Comparison of ENCODE assay signal across 10 cellular contexts in the genomic region with DNA sequence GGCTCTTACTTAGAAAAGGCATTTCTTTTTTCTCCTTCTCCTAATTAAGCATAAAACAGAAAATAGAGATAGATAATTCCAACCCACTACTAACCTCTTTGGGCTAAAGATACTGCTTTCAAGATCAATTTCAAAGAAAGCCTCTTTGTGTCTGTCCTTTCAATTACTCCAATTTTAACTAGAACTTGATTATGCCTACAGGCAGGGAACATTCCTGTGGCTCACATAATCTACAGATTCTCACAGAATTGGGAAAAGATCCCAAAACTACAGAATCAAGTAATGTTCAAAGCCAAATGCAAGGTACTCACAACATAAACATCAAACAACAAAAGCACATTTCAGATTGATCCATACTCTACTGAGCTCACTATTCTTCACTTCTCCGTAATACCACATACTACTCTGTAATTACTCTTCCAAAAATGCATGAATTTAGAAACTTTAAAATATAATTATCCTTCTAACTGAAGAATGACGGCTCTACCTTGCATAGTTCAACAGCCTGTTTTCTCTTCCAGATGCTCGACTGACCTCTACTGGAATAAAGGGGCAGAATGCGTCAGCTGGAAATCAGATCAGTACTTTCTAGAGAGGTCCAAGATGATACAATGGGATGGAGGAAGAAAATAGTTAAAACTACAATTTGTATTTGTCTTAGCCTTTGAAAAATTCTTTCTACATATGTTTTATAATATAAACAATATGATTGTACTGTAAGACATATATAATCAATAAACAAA. TPM values are rescaled to one million over a fixed set of nuclear protein-coding genes. Genes with fewer than 3 reads are reported as not detected.
DNase-seq lines count a peak whose midpoint lies in the region; ATAC-seq and TF ChIP-seq lines count a peak whose summit lies in the region.
"Had no signal": no experiment of that assay in that cellular context is flagged by ENCODE, and none has a peak within 500 bp of the region (broad histone marks: within the 10 kb centered on the region; RNA-seq: fewer than 3 reads in every experiment).

No MANE protein-coding gene starts in this region.

- peak; percentile 9 for TF ChIP-seq CTCF in nephron progenitor cell (IDR thresholded peaks at IDR 0.05)

- H3K4me1 Mint-ChIP-seq in nephron progenitor cell: peaks cover 25% of the 10 kb centered on the region
- peaks cover 33 to 59% (median 41%) of the 10 kb centered on the region in 4 donors for H3K4me1 Mint-ChIP-seq in CD4-positive, alpha-beta memory T cell

- no peak overlapping the region for H3K4me3 ChIP-seq in CD4-positive, alpha-beta memory T cell (ENCODE audit: low read length in 2 of 2)

- peaks cover 4% of the 10 kb centered on the region for H3K9me3 Mint-ChIP-seq in nephron progenitor cell
- H3K9me3 Mint-ChIP-seq in CD4-positive, alpha-beta memory T cell: peaks cover 0 to 3% (median 0%) of the 10 kb centered on the region in 8 donors

- CTCF ChIA-PET in CD4-positive, alpha-beta memory T cell (lab: Charles Lee; ENCODE audit: partially characterized antibody): no interaction called here

- peaks cover 26% of the 10 kb centered on the region for H3K4me1 ChIP-seq in CD4-positive, alpha-beta memory T cell (ENCODE audit: insufficient read depth, low read length)

- peaks cover 40% of the 10 kb centered on the region for H3K36me3 Mint-ChIP-seq in nephron progenitor cell (ENCODE audit: low read depth)
- peaks cover 38 to 61% of the 10 kb centered on the region in 2 donors for H3K36me3 Mint-ChIP-seq in CD4-positive, alpha-beta memory T cell

- peaks cover 4% of the 10 kb centered on the region for H3K36me3 ChIP-seq in CD4-positive, alpha-beta memory T cell (ENCODE audit: insufficient read depth, low read length)

- POLR2A ChIA-PET in CD4-positive, alpha-beta memory T cell (lab: Charles Lee; ENCODE audit: partially characterized antibody): no interaction called here

- H3K27ac Mint-ChIP-seq in nephron progenitor cell: no peak overlapping the region
- no peak overlapping the region for H3K27ac Mint-ChIP-seq in CD4-positive, alpha-beta memory T cell

- intact Hi-C loops in CD4-positive, alpha-beta memory T cell (cut with micrococcal nuclease): no loop called here

- H3K27me3 Mint-ChIP-seq in nephron progenitor cell (ENCODE audit: low read depth, poor library complexity): no peaks in the 10 kb centered on the region
- H3K27me3 Mint-ChIP-seq in CD4-positive, alpha-beta memory T cell: no peaks in the 10 kb centered on the region

- no peaks in the 10 kb centered on the region for H3K27me3 ChIP-seq in CD4-positive, alpha-beta memory T cell (ENCODE audit: insufficient read depth, low read length)

- ATAC-seq in HG03280 (IDR thresholded peaks at IDR 0.05; ENCODE audit: unreplicated experiment): no peak
- no peak for ATAC-seq in HG03457 (IDR thresholded peaks at IDR 0.05; ENCODE audit: unreplicated experiment)

- DNase-seq in NCI-H146 (lab: John Stamatoyannopoulos, UW): peak; percentile 2
- no peak for DNase-seq in NCI-H146 treated with DMSO at 0.1 percent for 48 hours (lab: John Stamatoyannopoulos, UW; ENCODE audit: unreplicated experiment)
- peak; percentile 65 for DNase-seq in NOMO-1 treated with DMSO at 0.1 percent for 48 hours (lab: John Stamatoyannopoulos, UW; ENCODE audit: unreplicated experiment)
- DNase-seq in dermis blood vessel endothelial cell: peak; percentile 14
- no peak for DNase-seq in nephron progenitor cell
- DNase-seq in CD4-positive, alpha-beta memory T cell: no peak
- DNase-seq: activated CD4-positive, CD25-positive, alpha-beta regulatory T cell treated with anti-CD3 and anti-CD28 coated beads, Interleukin-2, amount 50 U/mL, for 72 hours; Karpas-422 had no signal

- H3K4me3 Mint-ChIP-seq in nephron progenitor cell: no peak overlapping the region
- H3K4me3 Mint-ChIP-seq in CD4-positive, alpha-beta memory T cell: no peak overlapping the region

- H3K9me3 ChIP-seq in CD4-positive, alpha-beta memory T cell (ENCODE audit: control insufficient read depth in 1 of 2, low read length in 2 of 2): no peaks in the 10 kb centered on the region

- no peak overlapping the region for H3K27ac ChIP-seq in CD4-positive, alpha-beta memory T cell (ENCODE audit: low read depth, low read length)

RNA-seq across cellular contexts. Expression of a gene that starts 3.9 kb away (rescaled TPM):
- 10.9 and 15.4 TPM in 2 replicates for total RNA-seq in dermis blood vessel endothelial cell
- 10 to 100 TPM; 29.9 to 32.4 TPM for total RNA-seq in CD4-positive, alpha-beta memory T cell
- polyA plus RNA-seq in CD4-positive, alpha-beta memory T cell: 10 to 100 TPM in 1 of 2 donors, 1 to 10 TPM in 1; 6.6 to 17.2 TPM

Comparison
In these comparisons a context has a peak if more than half of its experiments do, and no peak if none do; other contexts are left out.
1. DNase-seq: peak in NCI-H146 (single experiment), NOMO-1 treated with DMSO at 0.1 percent for 48 hours (single experiment) and dermis blood vessel endothelial cell (single experiment); none in NCI-H146 treated with DMSO at 0.1 percent for 48 hours (single experiment), nephron progenitor cell (single experiment) and CD4-positive, alpha-beta memory T cell (0 of 5).